ENCODE assay signal across 8 cellular contexts in the genomic region with DNA sequence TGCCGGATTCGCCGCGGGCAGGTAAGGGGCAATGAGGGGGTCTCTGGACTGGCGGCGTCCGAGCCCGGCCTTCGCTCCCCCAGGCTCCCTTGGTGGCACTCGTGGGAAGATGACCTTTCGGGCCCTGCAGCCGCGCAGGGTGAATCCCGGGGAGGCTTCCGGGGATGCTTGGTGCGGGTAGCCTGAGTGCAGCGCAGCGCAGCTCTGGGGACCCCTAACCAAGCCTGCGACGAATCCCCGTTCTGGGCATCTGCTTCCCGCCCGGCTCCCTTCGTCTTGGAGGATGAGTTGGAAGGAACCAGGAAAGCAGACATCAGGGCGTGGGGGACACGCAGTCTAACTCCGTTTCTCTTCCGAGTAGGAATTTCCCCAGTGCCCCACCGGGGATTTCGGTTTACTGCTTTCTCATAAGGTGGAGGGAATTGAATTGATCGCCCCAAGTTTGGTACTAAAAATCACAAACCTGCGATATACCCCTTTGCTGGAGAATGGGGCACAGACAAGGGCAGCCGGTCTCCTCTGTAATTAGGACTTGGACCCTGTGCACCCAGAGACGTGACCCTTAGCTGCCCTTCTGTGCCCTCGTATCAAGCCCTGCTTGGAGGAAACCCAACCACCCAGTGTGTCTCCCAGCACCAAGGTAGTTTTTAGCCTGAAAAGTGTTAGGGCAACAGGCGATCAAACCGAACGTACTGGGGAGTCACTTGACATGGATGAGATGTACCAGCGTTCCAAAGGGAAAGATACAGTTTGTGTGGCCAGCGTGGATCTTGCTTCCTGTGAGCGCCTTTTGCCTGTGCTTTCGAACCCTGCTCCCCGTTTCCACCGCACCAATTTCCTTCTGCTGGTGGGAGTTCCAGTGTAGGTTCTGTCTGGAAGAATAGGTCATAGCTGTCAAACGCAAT. TPM values are rescaled to one million over a fixed set of nuclear protein-coding genes. Genes with fewer than 3 reads are reported as not detected.
DNase-seq lines count a peak whose midpoint lies in the region; ATAC-seq, FAIRE-seq and TF ChIP-seq lines count a peak whose summit lies in the region.

No MANE protein-coding gene starts in this region.

- no peak overlapping the region; a peak in 1 of 4 replicates for H3K9ac ChIP-seq in K562 (ENCODE audit: insufficient read depth in 1 of 2, low read depth in 2 of 2, low read length in 2 of 2)

- H3K4me3 ChIP-seq in K562: no peak overlapping the region

- H3K9me1 ChIP-seq in K562 (ENCODE audit: control insufficient read depth, insufficient read depth, low read length): no peaks in the 10 kb centered on the region

- no peak for TF ChIP-seq CTCF in K562 (IDR thresholded peaks at IDR 0.05 in 2 of 3, conservative IDR thresholded peaks at IDR 0.05 in 1 of 3; ENCODE audit: insufficient read depth in 2 of 3, low read depth in 1 of 3, low read length in 3 of 3)
- no peak for TF ChIP-seq CTCF in foreskin keratinocyte (conservative IDR thresholded peaks at IDR 0.05)

- no peak for TF ChIP-seq EP300 in K562 (IDR thresholded peaks at IDR 0.05; ENCODE audit: low read length)

- no peaks in the 10 kb centered on the region for H3K9me3 ChIP-seq in K562 (replicated peaks; ENCODE audit: control insufficient read depth, insufficient read depth, low read depth, low read length)

- in situ Hi-C loops in K562 (cut with MboI): no loop called here

- H3K27me3 ChIP-seq in K562 (ENCODE audit: control insufficient read depth in 2 of 2, insufficient read depth in 2 of 2, low read length in 2 of 2) (peaks cover 13 to 23% of the 10 kb centered on the region in 2 experiments), foreskin keratinocyte (peaks cover 78% of the 10 kb centered on the region)

- no peak for TF ChIP-seq POLR2A in K562 (conservative IDR thresholded peaks at IDR 0.05)

- POLR2A ChIA-PET in K562 (lab: Yijun Ruan, JAX): interaction anchor here (0.6 to 1.9 kb wide), 16 partner anchors 10 to 319 kb away, joined by 3 to 5 read pairs (median 4); a partner anchor contains a TSS

- 39% methylated on average over 45 of the region's 45 CpGs for WGBS in K562 (ENCODE audit: insufficient coverage, low coverage, missing lambda C conversion rate)

- no peak for DNase-seq in K562 (ENCODE audit: extremely low read depth in 1 of 4, low spot score in 3 of 4)
- DNase-seq in midbrain (lab: John Stamatoyannopoulos, UW): peak; percentile 21
- DNase-seq in occipital lobe (lab: John Stamatoyannopoulos, UW): no peak
- no peak for DNase-seq in NCI-H510A treated with DMSO at 0.1 percent for 48 hours (lab: John Stamatoyannopoulos, UW)
- DNase-seq in foreskin keratinocyte: no peak
- no peak for DNase-seq in ecto neural progenitor cell (ENCODE audit: low spot score)

- H3K27ac ChIP-seq in K562 (ENCODE audit: extremely low read depth, low read depth, low read length) (no peak overlapping the region), foreskin keratinocyte (no peak overlapping the region)

- intact Hi-C loops in K562 (cut with micrococcal nuclease): loop anchor here (2.0 to 5.0 kb wide), 2 partner anchors 32 to 53 kb away; a partner anchor contains a TSS

- no peak for FAIRE-seq in K562 (lab: Jason Lieb, UNC)

- no peak overlapping the region for H3K4me2 ChIP-seq in K562 (ENCODE audit: insufficient read depth, low read length)

- peaks cover 0 to 13% of the 10 kb centered on the region in 2 experiments; a peak in 3 of 5 replicates for H3K4me1 ChIP-seq in K562 (replicated peaks in 1 of 2; ENCODE audit: control insufficient read depth in 2 of 2, insufficient read depth in 2 of 2, low read length in 2 of 2)
- no peaks in the 10 kb centered on the region for H3K4me1 ChIP-seq in foreskin keratinocyte

- CTCF ChIA-PET in K562 (lab: Yijun Ruan, JAX; ENCODE audit: low intra/inter-chr PET ratio): no interaction called here

- ATAC-seq in GM18511 (IDR thresholded peaks at IDR 0.05; ENCODE audit: unreplicated experiment) (peak; percentile 39), HG02973 (IDR thresholded peaks at IDR 0.05; ENCODE audit: unreplicated experiment) (peak; percentile 4), K562 (peak; percentile 2; the same call in 2 of the 3 replicates), foreskin keratinocyte (no peak)

- H3K79me2 ChIP-seq in K562 (ENCODE audit: control insufficient read depth, insufficient read depth, low read length): no peaks in the 10 kb centered on the region

- H2AFZ ChIP-seq in K562 (ENCODE audit: low read depth, low read length): 0 out of 2 replicates have a peak overlapping the region, but pooled peaks have one; percentile 3

- no peaks in the 10 kb centered on the region for H3K36me3 ChIP-seq in K562 (ENCODE audit: control insufficient read depth, insufficient read depth, low read length)

- TF ChIP-seq RAD21 in K562 (CRISPR knock-in tag; conservative IDR thresholded peaks at IDR 0.05 in 1 of 2, IDR thresholded peaks at IDR 0.05 in 1 of 2): no peak

- H4K20me1 ChIP-seq in K562 (replicated peaks; ENCODE audit: control insufficient read depth, insufficient read depth, low read length): no peaks in the 10 kb centered on the region

- BruUV-seq in K562 (replicated peaks; lab: Mats Ljungman, UMichigan): no TSS peak

TF ChIP-seq in K562, 482 proteins besides CTCF, POLR2A, EP300 and RAD21:
- 0 out of 2 replicates have a peak, but pooled peaks have one; percentile 37 for TF ChIP-seq PRMT5 (CRISPR knock-in tag; IDR thresholded peaks at IDR 0.05)
- TF ChIP-seq RFX5 (IDR thresholded peaks at IDR 0.05; ENCODE audit: low read depth, low read length): no peak

RNA-seq across cellular contexts. Expression of a gene that starts 1.0 kb away (rescaled TPM):
- total RNA-seq in K562 (2011; cell fraction: chromatin; rRNA removed; ENCODE audit: low replicate concordance): 0.32 TPM in 1 of 2 replicates, not detected in the other
- total RNA-seq in K562 (2011; cell fraction: nucleolus; rRNA removed): 0.17 and 0.26 TPM in 2 replicates
- not detected in 2 replicates for total RNA-seq in K562 (2011; cell fraction: nucleoplasm; rRNA removed)
- total RNA-seq in K562 (2014; rRNA removed): 0.12 and 0.27 TPM in 2 replicates
- not detected in 2 replicates for total RNA-seq in K562 (2014; rRNA removed; fragmentation: Illumina TruSeq; extraction: Trizol)
- not detected in 2 replicates for total RNA-seq in K562 (2015; rRNA removed; fragmentation: Illumina TruSeq; extraction: Trizol)
- not detected in 2 replicates for total RNA-seq in K562 (2021)
- 0.08 and 0.18 TPM in 2 replicates for polyA plus RNA-seq in K562 (2011; rRNA removed)
- not detected in 2 replicates for polyA plus RNA-seq in K562 (2011; cell fraction: cytosol; rRNA removed)
- polyA plus RNA-seq in K562 (2011; cell fraction: nucleus; rRNA removed): 0.20 and 0.28 TPM in 2 replicates
- 0.03 and 0.15 TPM in 2 replicates for polyA plus RNA-seq in K562 (2012)
- not detected in 2 replicates for polyA plus RNA-seq in K562 (2014; fragmentation: Illumina TruSeq; extraction: Trizol)
- not detected for polyA plus RNA-seq in K562 (2014; fragmentation: Nextera tagmentation; extraction: Ambion mirVana)
- polyA plus RNA-seq in K562 (2014; rRNA removed): not detected in 2 replicates
- polyA minus RNA-seq in K562 (2011; rRNA and poly(A)+ RNA removed): 0.07 and 0.33 TPM in 2 replicates
- not detected in 2 replicates for polyA minus RNA-seq in K562 (2011; cell fraction: cytosol; rRNA and poly(A)+ RNA removed)
- 0.27 and 0.78 TPM in 2 replicates for polyA minus RNA-seq in K562 (2011; cell fraction: nucleus; rRNA and poly(A)+ RNA removed)
- 8.6 TPM for total RNA-seq in occipital lobe
- total RNA-seq in foreskin keratinocyte: 0.03 and 0.11 TPM in 2 replicates
- not detected in 2 replicates for polyA plus RNA-seq in foreskin keratinocyte

RNA-seq across cellular contexts. Expression of a gene that starts 52.0 kb away (rescaled TPM):
- 458 and 1,073 TPM in 2 replicates for total RNA-seq in K562 (2011; cell fraction: chromatin; rRNA removed; ENCODE audit: low replicate concordance)
- 474 and 541 TPM in 2 replicates for total RNA-seq in K562 (2011; cell fraction: nucleolus; rRNA removed)
- total RNA-seq in K562 (2011; cell fraction: nucleoplasm; rRNA removed): 882 and 1,501 TPM in 2 replicates
- 55.3 and 100 TPM in 2 replicates for total RNA-seq in K562 (2014; rRNA removed)
- total RNA-seq in K562 (2014; rRNA removed; fragmentation: Illumina TruSeq; extraction: Trizol): 177 and 218 TPM in 2 replicates
- 130 and 149 TPM in 2 replicates for total RNA-seq in K562 (2015; rRNA removed; fragmentation: Illumina TruSeq; extraction: Trizol)
- total RNA-seq in K562 (2021): 77.8 and 106 TPM in 2 replicates
- 147 and 182 TPM in 2 replicates for polyA plus RNA-seq in K562 (2011; rRNA removed)
- polyA plus RNA-seq in K562 (2011; cell fraction: cytosol; rRNA removed): 8.2 and 35.8 TPM in 2 replicates
- 165 and 195 TPM in 2 replicates for polyA plus RNA-seq in K562 (2011; cell fraction: nucleus; rRNA removed)
- 21.0 and 54.8 TPM in 2 replicates for polyA plus RNA-seq in K562 (2012)
- polyA plus RNA-seq in K562 (2014; fragmentation: Illumina TruSeq; extraction: Trizol): 43.2 and 59.7 TPM in 2 replicates
- 10 to 100 TPM; 44.2 to 67.6 TPM for polyA plus RNA-seq in K562 (2014; fragmentation: Nextera tagmentation; extraction: Ambion mirVana)
- polyA plus RNA-seq in K562 (2014; rRNA removed): 77.9 and 119 TPM in 2 replicates
- 251 and 360 TPM in 2 replicates for polyA minus RNA-seq in K562 (2011; rRNA and poly(A)+ RNA removed)
- polyA minus RNA-seq in K562 (2011; cell fraction: cytosol; rRNA and poly(A)+ RNA removed): 17.0 and 22.7 TPM in 2 replicates
- 714 and 1,502 TPM in 2 replicates for polyA minus RNA-seq in K562 (2011; cell fraction: nucleus; rRNA and poly(A)+ RNA removed)
- 67.1 TPM for total RNA-seq in occipital lobe
- 7.9 and 9.0 TPM in 2 replicates for total RNA-seq in foreskin keratinocyte
- 1.7 and 2.2 TPM in 2 replicates for polyA plus RNA-seq in foreskin keratinocyte
